9 cellular contexts compared by ENCODE assay signal in genomic region chr11:67572747-67573419, GRCh38. TPM values are rescaled to one million over a fixed set of nuclear protein-coding genes. Genes with fewer than 3 reads are reported as not detected.
A peak's percentile ranks its signal among the peaks of the same experiment; 100 is the strongest.
DNase-seq lines count a peak whose midpoint lies in the region; ATAC-seq and TF ChIP-seq lines count a peak whose summit lies in the region.
"Had no signal": no experiment of that assay in that cellular context is flagged by ENCODE, and none has a peak within 500 bp of the region (broad histone marks: within the 10 kb centered on the region; RNA-seq: fewer than 3 reads in every experiment).

No MANE protein-coding gene starts in this region.

- H3K9me3 ChIP-seq in NT2/D1 (ENCODE audit: insufficient read depth, low read length) (peaks cover 15% of the 10 kb centered on the region; the same call in 1 of the 2 replicates), thoracic aorta (no peaks in the 10 kb centered on the region)

- no peak overlapping the region for H3K9ac ChIP-seq in NT2/D1 (ENCODE audit: insufficient read length, low read depth)

- ATAC-seq in thoracic aorta (ENCODE audit: insufficient number of reproducible peaks, low FRiP score, low read depth) (no peak), HG03097 (IDR thresholded peaks at IDR 0.05; ENCODE audit: low FRiP score, unreplicated experiment) (no peak), GM21360 (IDR thresholded peaks at IDR 0.05; ENCODE audit: unreplicated experiment) (no peak)
- ATAC-seq: naive thymus-derived CD4-positive, alpha-beta T cell had no signal

- H3K27me3 Mint-ChIP-seq in Calu3 (ENCODE audit: unreplicated experiment) (no peaks in the 10 kb centered on the region), brain (peaks cover 31% of the 10 kb centered on the region)

- H3K4me3 Mint-ChIP-seq in Calu3 (ENCODE audit: low read depth, unreplicated experiment) (peak overlapping the region; percentile 39), brain (no peak overlapping the region)
- H3K4me3 Mint-ChIP-seq: naive thymus-derived CD4-positive, alpha-beta T cell had no signal

- peak; percentile 71 for DNase-seq in Calu3
- DNase-seq in HFF-Myc (ENCODE audit: extremely low read depth, low read depth), result no peak
- DNase-seq in NT2/D1 (ENCODE audit: low read depth, low spot score), result peak; percentile 51
- peak; percentile 13 for DNase-seq in kidney glomerular epithelial cell (lab: John Stamatoyannopoulos, UW)
- no peak for DNase-seq in thoracic aorta (ENCODE audit: low spot score)

- H3K4me3 ChIP-seq in HFF-Myc (replicated peaks; ENCODE audit: low read depth, low read length) (no peak overlapping the region), NT2/D1 (ENCODE audit: insufficient read length, low read depth) (no peak overlapping the region), thoracic aorta (no peak overlapping the region)

- H3K27ac Mint-ChIP-seq in Calu3 (ENCODE audit: unreplicated experiment) (no peak overlapping the region), brain (no peak overlapping the region)

- H3K9me3 Mint-ChIP-seq in Calu3 (ENCODE audit: low read depth, unreplicated experiment) (no peaks in the 10 kb centered on the region), brain (peaks cover 0 to 3% (median 2%) of the 10 kb centered on the region in 5 experiments)

- TF ChIP-seq CTCF in Calu3 (IDR thresholded peaks at IDR 0.05; ENCODE audit: unreplicated experiment), result peak; percentile 58
- TF ChIP-seq CTCF in HFF-Myc (IDR thresholded peaks at IDR 0.05; ENCODE audit: low read depth, low read length, missing control alignments), result peak; percentile 79
- TF ChIP-seq CTCF in brain (conservative IDR thresholded peaks at IDR 0.05), result peak; percentile 81 to 83
- peak; percentile 76 for TF ChIP-seq CTCF in thoracic aorta (IDR thresholded peaks at IDR 0.05)

- H3K4me1 ChIP-seq in NT2/D1 (ENCODE audit: insufficient read depth, insufficient read length) (no peaks in the 10 kb centered on the region), thoracic aorta (ENCODE audit: control insufficient read depth in 1 of 2, low read depth in 2 of 2) (peaks cover 0 to 5% of the 10 kb centered on the region in 2 donors)

- intact Hi-C loops in Calu3 (cut with micrococcal nuclease; ENCODE audit: unreplicated experiment), result loop anchor here (10.0 kb wide), 1 partner anchor 82 kb away; the partner anchor contains the start of gene ACY3

- H3K27me3 ChIP-seq in NT2/D1 (ENCODE audit: insufficient read depth, insufficient read length), result peaks cover 16% of the 10 kb centered on the region
- H3K27me3 ChIP-seq in thoracic aorta (replicated peaks; ENCODE audit: insufficient read depth), result no peaks in the 10 kb centered on the region

- H3K36me3 Mint-ChIP-seq in Calu3 (ENCODE audit: insufficient read depth, unreplicated experiment) (peaks cover 6% of the 10 kb centered on the region), brain (no peaks in the 10 kb centered on the region)
- H3K36me3 Mint-ChIP-seq: naive thymus-derived CD4-positive, alpha-beta T cell had no signal

- no peaks in the 10 kb centered on the region for H3K36me3 ChIP-seq in NT2/D1 (ENCODE audit: insufficient read depth, insufficient read length, low read length)
- H3K36me3 ChIP-seq in thoracic aorta, result no peaks in the 10 kb centered on the region

- BruUV-seq in Calu3 (replicated peaks; lab: Mats Ljungman, UMichigan), result no TSS peak

- H3K4me1 Mint-ChIP-seq in Calu3 (ENCODE audit: low read depth, unreplicated experiment) (peaks cover 28% of the 10 kb centered on the region), brain (no peaks in the 10 kb centered on the region)
- H3K4me1 Mint-ChIP-seq: naive thymus-derived CD4-positive, alpha-beta T cell had no signal

- CTCF ChIA-PET in Calu3 (lab: Charles Lee), result interaction anchor here (0.6 to 2.3 kb wide), 7 partner anchors 10 to 595 kb away, joined by 3 to 9 read pairs (median 4); partner anchors contain the start of gene GSTP1

- H3K27ac ChIP-seq in thoracic aorta, result no peak overlapping the region

RNA-seq across cellular contexts. Expression of gene GSTP1, which starts 10.7 kb away (rescaled TPM):
- 777 and 838 TPM in 2 replicates for total RNA-seq in Calu3 (2022)
- polyA plus RNA-seq in brain (ENCODE audit: insufficient read depth, low read depth, low replicate concordance), result 752 TPM
- 100 to 1,000 TPM; 272 to 744 TPM for total RNA-seq in thoracic aorta

RNA-seq across cellular contexts. Expression of gene NDUFV1, which starts 33.9 kb away (rescaled TPM):
- 216 and 233 TPM in 2 replicates for total RNA-seq in Calu3 (2022)
- 237 TPM for polyA plus RNA-seq in brain (ENCODE audit: insufficient read depth, low read depth, low replicate concordance)
- total RNA-seq in thoracic aorta, result 100 to 1,000 TPM; 240 to 252 TPM

RNA-seq across cellular contexts. Expression of gene CABP2, which starts 49.6 kb away (rescaled TPM):
- not detected in 2 replicates for total RNA-seq in Calu3 (2022)
- polyA plus RNA-seq in brain (ENCODE audit: insufficient read depth, low read depth, low replicate concordance), result not detected
- not detected for total RNA-seq in thoracic aorta
- total RNA-seq: naive thymus-derived CD4-positive, alpha-beta T cell had no signal
- polyA plus RNA-seq: naive thymus-derived CD4-positive, alpha-beta T cell had no signal

RNA-seq across cellular contexts. Expression of gene NUDT8, which starts 56.9 kb away (rescaled TPM):
- 9.7 and 12.7 TPM in 2 replicates for total RNA-seq in Calu3 (2022)
- 5.2 TPM for polyA plus RNA-seq in brain (ENCODE audit: insufficient read depth, low read depth, low replicate concordance)
- 1 to 10 TPM; 5.7 to 6.1 TPM for total RNA-seq in thoracic aorta

Comparison
In these comparisons a context has a peak if more than half of its experiments do, and no peak if none do; other contexts are left out.
1. DNase-seq: peak in Calu3 (single experiment), NT2/D1 (single experiment) and kidney glomerular epithelial cell (single experiment); none in HFF-Myc (single experiment) and thoracic aorta (single experiment).
2. Peak in every context shown above with its lines, with median percentiles within 50 percentile points of each other: CTCF ChIP-seq.